Comparison of ENCODE assay signal across 1 cellular context in the genomic region with DNA sequence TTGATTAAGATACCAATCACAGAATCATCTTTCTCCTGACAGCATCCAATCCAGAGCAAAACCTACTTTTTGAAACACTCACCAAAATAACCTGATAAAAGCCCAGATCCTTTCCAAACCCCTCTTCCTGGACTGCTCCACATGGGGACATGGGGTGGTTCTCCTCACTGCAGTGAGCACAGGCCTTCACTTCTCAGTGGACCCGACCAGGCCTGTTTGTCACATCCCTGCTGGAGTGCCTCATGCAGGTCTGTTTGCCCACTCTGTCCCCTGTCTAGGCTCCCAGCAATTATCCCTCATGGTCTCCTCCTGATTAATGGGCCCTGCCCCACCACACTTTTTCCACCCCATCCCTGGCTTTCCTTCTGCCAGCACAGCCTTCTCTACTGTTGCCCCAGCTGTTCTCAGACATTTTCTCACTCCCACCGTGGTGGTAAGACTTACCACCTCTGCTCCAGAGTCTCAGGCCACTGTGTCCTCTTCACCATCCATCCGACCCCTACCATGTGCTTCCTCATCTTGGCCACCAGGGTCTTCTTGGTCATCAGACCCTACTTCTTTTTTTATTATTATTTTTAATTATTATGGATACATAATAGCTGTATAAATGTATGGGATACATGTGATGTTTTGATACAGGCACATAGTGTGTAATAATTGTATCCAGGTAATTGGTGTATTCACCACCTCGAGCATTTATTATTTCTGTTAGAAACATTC.
TF ChIP-seq lines count a peak whose summit lies in the region.

No MANE protein-coding gene starts in this region.

TF ChIP-seq in H1, 55 proteins besides CTCF, POLR2A, EP300 and RAD21:
- TF ChIP-seq HDAC6 (IDR thresholded peaks at IDR 0.05; ENCODE audit: low read depth, low read length) (no peak), HDAC2 (IDR thresholded peaks at IDR 0.05; ENCODE audit: borderline replicate concordance in 1 of 2, low read depth in 2 of 2, low read length in 2 of 2) (no peak), RXRA (IDR thresholded peaks at IDR 0.05; ENCODE audit: insufficient read depth, low read depth, low read length) (no peak), CEBPB (IDR thresholded peaks at IDR 0.05; ENCODE audit: low read depth, low read length) (no peak), BCL11A (IDR thresholded peaks at IDR 0.05; ENCODE audit: low read depth in 2 of 2, low read length in 2 of 2) (no peak), ATF3 (IDR thresholded peaks at IDR 0.05; ENCODE audit: insufficient read depth, low read depth, low read length) (no peak), SIN3A (conservative IDR thresholded peaks at IDR 0.05 in 1 of 2, IDR thresholded peaks at IDR 0.05 in 1 of 2; ENCODE audit: low read depth in 1 of 2, low read length in 2 of 2) (no peak), USF2 (IDR thresholded peaks at IDR 0.05; ENCODE audit: low read length) (no peak), MAFK (IDR thresholded peaks at IDR 0.05; ENCODE audit: low read depth, low read length) (no peak), GTF2F1 (IDR thresholded peaks at IDR 0.05; ENCODE audit: borderline replicate concordance, low read depth, low read length) (no peak)
- TF ChIP-seq, protein P1, sequence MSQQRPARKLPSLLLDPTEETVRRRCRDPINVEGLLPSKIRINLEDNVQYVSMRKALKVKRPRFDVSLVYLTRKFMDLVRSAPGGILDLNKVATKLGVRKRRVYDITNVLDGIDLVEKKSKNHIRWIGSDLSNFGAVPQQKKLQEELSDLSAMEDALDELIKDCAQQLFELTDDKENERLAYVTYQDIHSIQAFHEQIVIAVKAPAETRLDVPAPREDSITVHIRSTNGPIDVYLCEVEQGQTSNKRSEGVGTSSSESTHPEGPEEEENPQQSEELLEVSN (IDR thresholded peaks at IDR 0.05) = no peak
